22 cellular contexts compared by ENCODE assay signal in genomic region chr9:134686896-134687295, GRCh38. TPM values are rescaled to one million over a fixed set of nuclear protein-coding genes. Genes with fewer than 3 reads are reported as not detected.
"Had no signal": no experiment of that assay in that cellular context is flagged by ENCODE, and none has a peak within 500 bp of the region (broad histone marks: within the 10 kb centered on the region; RNA-seq: fewer than 3 reads in every experiment).

No MANE protein-coding gene starts in this region.

- H3K27ac ChIP-seq: cardiac muscle cell, epithelial cell of prostate, esophagus muscularis mucosa, gastrocnemius medialis, neural progenitor cell, parathyroid adenoma, psoas muscle, testis, transverse colon had no signal

- H2AFZ ChIP-seq: neural progenitor cell, parathyroid adenoma had no signal

- H3K27me3 ChIP-seq: cardiac muscle cell, esophagus muscularis mucosa, gastrocnemius medialis, neural progenitor cell, testis, transverse colon had no signal

- ATAC-seq: effector memory CD8-positive, alpha-beta T cell; gastrocnemius medialis; natural killer cell treated with Interleukin-12 subunit alpha and Interleukin-12 subunit beta and Interleukin-15 and Interleukin-18, amount 100 ng/mL, for 72 hours; psoas muscle; stimulated activated naive B cell treated with anti-CD40 and anti-IgM and Interleukin-4, amounts not matched to agents 10 μg/mL and 1 μg/mL and 100 μg/mL, for 72 hours; stimulated activated naive CD8-positive, alpha-beta T cell treated with anti-CD3 and anti-CD28 coated beads, Interleukin-15, amount 100 ng/mL, for 72 hours had no signal

- H3K36me3 ChIP-seq: cardiac muscle cell, gastrocnemius medialis, neural progenitor cell, transverse colon had no signal

- H3K4me3 ChIP-seq: cardiac muscle cell, esophagus muscularis mucosa, gastrocnemius medialis, neural progenitor cell, psoas muscle, testis, transverse colon had no signal

- H3K9me3 ChIP-seq: esophagus muscularis mucosa, gastrocnemius medialis, psoas muscle, testis, transverse colon had no signal

- FAIRE-seq: colon, urothelium cell line had no signal

- DNase-seq: effector memory CD8-positive, alpha-beta T cell; gastrocnemius medialis; islet precursor cell; midbrain; occipital lobe; retina; stimulated activated CD4-positive, alpha-beta T cell treated with anti-CD3 and anti-CD28 coated beads, Interleukin-15, amount 100 ng/mL, for 24 hours; stimulated activated CD4-positive, alpha-beta T cell treated with anti-CD3 and anti-CD28 coated beads, Interleukin-2, amount 100 ng/mL, for 24 hours; stimulated activated CD4-positive, alpha-beta T cell treated with anti-CD3 and anti-CD28 coated beads, Interleukin-4, amount 100 ng/mL, for 4 hours; stimulated activated naive B cell treated with anti-CD40 and anti-IgM and Interleukin-4, amounts not matched to agents 10 μg/mL and 1 μg/mL and 100 μg/mL, for 72 hours; stimulated activated naive CD8-positive, alpha-beta T cell treated with anti-CD3 and anti-CD28 coated beads, Interleukin-15, amount 100 ng/mL, for 72 hours; testis; transverse colon had no signal

- H3K4me1 ChIP-seq: gastrocnemius medialis, neural progenitor cell, parathyroid adenoma, psoas muscle, testis had no signal

- H3K9ac ChIP-seq: neural progenitor cell, parathyroid adenoma had no signal

- H3K4me2 ChIP-seq: neural progenitor cell had no signal

RNA-seq across cellular contexts. Expression of gene COL5A1, which starts 45.3 kb away (rescaled TPM):
- total RNA-seq: natural killer cell treated with Interleukin-12 subunit alpha and Interleukin-12 subunit beta and Interleukin-15 and Interleukin-18, amount 100 ng/mL, for 72 hours had no signal
